8 cellular contexts compared by ENCODE assay signal in the genomic region with DNA sequence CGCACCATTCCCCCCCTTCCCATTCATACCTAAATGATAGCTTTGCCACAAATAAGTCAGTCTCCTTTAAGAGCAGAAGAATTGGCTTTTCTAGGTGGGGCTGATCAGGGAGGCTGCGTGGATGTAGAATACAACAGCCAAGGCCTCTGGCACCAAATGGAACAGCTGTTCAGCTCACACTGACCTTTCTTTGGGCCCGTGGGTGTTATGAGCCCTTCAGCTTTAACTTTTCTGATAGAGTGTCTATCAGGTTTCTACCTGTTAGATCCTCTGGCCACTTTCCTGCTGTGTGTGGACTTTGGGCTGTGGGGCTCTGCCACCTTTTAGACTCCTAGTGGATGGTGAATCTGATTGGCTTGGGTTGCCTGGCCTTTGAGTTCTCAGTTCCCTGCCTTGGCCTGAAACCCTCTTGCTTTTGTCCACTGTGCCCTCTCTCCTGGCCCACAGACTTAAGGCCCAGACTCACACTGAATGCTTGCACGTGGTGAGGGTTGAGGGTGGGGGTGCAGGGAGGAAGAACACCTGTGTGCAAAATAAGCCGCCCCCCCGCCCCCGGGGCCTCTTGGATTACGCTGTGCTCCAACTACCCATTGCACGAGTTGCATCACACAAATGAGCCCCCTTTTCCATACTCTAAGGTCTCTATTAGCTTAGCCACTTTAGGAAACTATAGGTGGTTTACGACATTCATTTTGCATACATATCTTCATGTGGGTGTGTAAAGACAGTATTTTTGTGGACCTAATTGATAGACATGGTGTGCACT. TPM values are rescaled to one million over a fixed set of nuclear protein-coding genes. Genes with fewer than 3 reads are reported as not detected.
DNase-seq lines count a peak whose midpoint lies in the region; ATAC-seq and TF ChIP-seq lines count a peak whose summit lies in the region.

No MANE protein-coding gene starts in this region.

- no peaks in the 10 kb centered on the region for H3K27me3 Mint-ChIP-seq in activated CD4-positive, alpha-beta T cell treated with anti-CD3 and anti-CD28 coated beads for 36 hours

- peaks cover 25% of the 10 kb centered on the region for H3K4me1 Mint-ChIP-seq in activated CD4-positive, alpha-beta T cell treated with anti-CD3 and anti-CD28 coated beads for 36 hours

- no peak for DNase-seq in A673 (ENCODE audit: low spot score)
- peak in 1 of 2 experiments; percentile 34 for DNase-seq in HAP-1 (ENCODE audit: low spot score in 2 of 2)
- DNase-seq in activated CD4-positive, alpha-beta T cell treated with anti-CD3 and anti-CD28 coated beads for 36 hours: peak; percentile 80
- peak; percentile 3 for DNase-seq in effector CD4-positive, alpha-beta T cell
- peak; percentile 71 for DNase-seq in myocyte (ENCODE audit: low read depth)
- no peak for DNase-seq in thoracic aorta (ENCODE audit: low spot score)
- no peak for DNase-seq in epidermal melanocyte (ENCODE audit: insufficient read length, low spot score)

- no peaks in the 10 kb centered on the region for H3K9me3 Mint-ChIP-seq in activated CD4-positive, alpha-beta T cell treated with anti-CD3 and anti-CD28 coated beads for 36 hours (ENCODE audit: low read depth)

- POLR2A ChIA-PET in A673 (lab: Charles Lee; ENCODE audit: low non-redundant PET): interaction anchor here (0.6 kb wide), 2 partner anchors 13 to 625 kb away, joined by 3 to 5 read pairs; no protein-coding TSS in a partner anchor
- POLR2A ChIA-PET in activated CD4-positive, alpha-beta T cell treated with anti-CD3 and anti-CD28 coated beads for 36 hours (lab: Charles Lee): interaction anchor here (0.6 to 1.0 kb wide), 2 partner anchors 207 to 1286 kb away, joined by 3 read pairs; no protein-coding TSS in a partner anchor

- intact Hi-C loops in A673 (cut with micrococcal nuclease; ENCODE audit: unreplicated experiment): loop anchor here (5.0 to 10.0 kb wide), 2 partner anchors 120 to 253 kb away; a partner anchor contains a TSS
- intact Hi-C loops in activated CD4-positive, alpha-beta T cell treated with anti-CD3 and anti-CD28 coated beads for 36 hours (cut with DNase I, micrococcal nuclease): loop anchor here (1.0 to 10.0 kb wide), 10 partner anchors 38 to 1048 kb away; a partner anchor contains a TSS

- H3K27me3 ChIP-seq in A673 (replicated peaks; ENCODE audit: insufficient read depth, low read depth, low read length, poor library complexity) (no peaks in the 10 kb centered on the region), HAP-1 (ENCODE audit: low read depth) (no peaks in the 10 kb centered on the region), thoracic aorta (replicated peaks; ENCODE audit: insufficient read depth) (no peaks in the 10 kb centered on the region)

- H3K4me1 ChIP-seq in A673 (ENCODE audit: insufficient read depth, low read length, poor library complexity, severe bottlenecking): peaks cover 29% of the 10 kb centered on the region
- peaks cover 11% of the 10 kb centered on the region for H3K4me1 ChIP-seq in HAP-1
- peaks cover 20 to 22% of the 10 kb centered on the region in 2 donors for H3K4me1 ChIP-seq in thoracic aorta (ENCODE audit: control insufficient read depth in 1 of 2, low read depth in 2 of 2)

- in situ Hi-C loops in HAP-1 (cut with MboI; ENCODE audit: low sequenced_read_pairs): no loop called here

- no peaks in the 10 kb centered on the region for H3K9me3 ChIP-seq in A673 (ENCODE audit: low read depth, low read length, poor library complexity, severe bottlenecking)
- no peaks in the 10 kb centered on the region for H3K9me3 ChIP-seq in HAP-1
- no peaks in the 10 kb centered on the region for H3K9me3 ChIP-seq in thoracic aorta

- peak; percentile 10 for ATAC-seq in activated CD4-positive, alpha-beta T cell treated with anti-CD3 and anti-CD28 coated beads for 36 hours
- ATAC-seq in thoracic aorta (ENCODE audit: insufficient number of reproducible peaks, low FRiP score, low read depth): no peak
- ATAC-seq in GM21737 (IDR thresholded peaks at IDR 0.05; ENCODE audit: unreplicated experiment): no peak

- H3K27ac Mint-ChIP-seq in activated CD4-positive, alpha-beta T cell treated with anti-CD3 and anti-CD28 coated beads for 36 hours: peak overlapping the region; percentile 96

- peak overlapping the region; percentile 52 for H3K27ac ChIP-seq in A673 (ENCODE audit: low read depth, low read length, poor library complexity, severe bottlenecking)
- H3K27ac ChIP-seq in thoracic aorta: peak overlapping the region; percentile 67 to 73

- H3K36me3 ChIP-seq in A673 (ENCODE audit: insufficient read depth, low read length, poor library complexity, severe bottlenecking) (no peaks in the 10 kb centered on the region), HAP-1 (replicated peaks) (no peaks in the 10 kb centered on the region), thoracic aorta (no peaks in the 10 kb centered on the region)

- no TSS peak for BruUV-seq in A673 (replicated peaks; lab: Mats Ljungman, UMichigan)

- peaks cover 2% of the 10 kb centered on the region for H3K36me3 Mint-ChIP-seq in activated CD4-positive, alpha-beta T cell treated with anti-CD3 and anti-CD28 coated beads for 36 hours (ENCODE audit: low read depth)

- CTCF ChIA-PET in A673 (lab: Charles Lee): interaction anchor here (0.6 to 1.1 kb wide), 2 partner anchors 577 to 1282 kb away, joined by 4 to 6 read pairs; no protein-coding TSS in a partner anchor
- CTCF ChIA-PET in activated CD4-positive, alpha-beta T cell treated with anti-CD3 and anti-CD28 coated beads for 36 hours (lab: Charles Lee): interaction anchor here (0.6 to 2.8 kb wide), 17 partner anchors 11 to 330 kb away, joined by 3 to 8 read pairs (median 4); no protein-coding TSS in a partner anchor

- no peak overlapping the region for H3K4me3 ChIP-seq in A673 (ENCODE audit: low read depth, low read length, poor library complexity, severe bottlenecking)
- H3K4me3 ChIP-seq in HAP-1: peak overlapping the region; percentile 41
- H3K4me3 ChIP-seq in thoracic aorta: peak overlapping the region; percentile 96

- peak overlapping the region; percentile 80 for H3K4me3 Mint-ChIP-seq in activated CD4-positive, alpha-beta T cell treated with anti-CD3 and anti-CD28 coated beads for 36 hours

- TF ChIP-seq CTCF in A673 (conservative IDR thresholded peaks at IDR 0.05; ENCODE audit: low read depth, low read length): no peak
- no peak for TF ChIP-seq CTCF in thoracic aorta (IDR thresholded peaks at IDR 0.05)

RNA-seq across cellular contexts. Expression of a gene that starts 1.3 kb away (rescaled TPM):
- total RNA-seq in A673 (2021) (34.1 and 34.4 TPM in 2 replicates), myocyte (9.8 and 10.0 TPM in 2 replicates), thoracic aorta (1 to 10 TPM; 7.0 to 8.0 TPM)
- total RNA-seq in activated CD4-positive, alpha-beta T cell treated with anti-CD3 and anti-CD28 coated beads for 36 hours: 10 to 100 TPM; 24.0 to 31.4 TPM
- polyA plus RNA-seq in myocyte (2012): 7.6 TPM

Comparison
In these comparisons a context has a peak if more than half of its experiments do, and no peak if none do; other contexts are left out.
1. DNase-seq: peak in activated CD4-positive, alpha-beta T cell treated with anti-CD3 and anti-CD28 coated beads for 36 hours (single experiment), effector CD4-positive, alpha-beta T cell (single experiment) and myocyte (single experiment); none in A673 (single experiment), thoracic aorta (single experiment) and epidermal melanocyte (single experiment).